ENCODE assay signal across 12 cellular contexts in the genomic region with DNA sequence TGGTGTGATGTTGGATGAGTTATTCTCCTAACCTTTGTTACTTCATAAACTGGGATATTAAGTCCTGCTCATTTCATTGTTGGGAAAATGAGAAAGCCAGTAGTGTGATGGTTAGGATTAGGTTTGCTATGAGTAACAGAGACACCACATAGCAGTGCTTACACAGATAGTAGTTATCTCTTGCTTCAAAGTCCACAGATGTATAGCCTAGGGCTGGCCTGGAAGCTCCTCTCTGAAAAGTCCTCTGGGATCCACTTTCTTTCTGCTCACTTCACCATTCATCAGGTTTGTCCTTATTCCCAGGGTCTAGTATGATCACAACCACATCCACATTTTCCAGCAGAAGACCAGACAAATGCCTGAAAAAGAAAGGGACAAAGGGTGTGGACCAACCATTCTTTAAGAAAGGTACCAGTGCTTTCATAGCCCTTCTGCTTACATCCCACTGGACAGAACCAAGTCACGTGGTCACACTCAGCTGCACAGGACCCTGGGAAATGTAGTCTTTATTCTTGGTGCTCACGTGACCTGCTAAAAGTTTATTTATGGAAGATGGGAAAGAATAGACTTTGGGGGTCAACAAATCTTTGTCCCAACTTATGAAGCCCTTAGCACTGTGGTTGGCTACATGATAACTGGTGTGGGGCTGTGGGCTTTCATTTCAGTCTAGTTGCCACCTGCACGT.
DNase-seq lines count a peak whose midpoint lies in the region; ATAC-seq and TF ChIP-seq lines count a peak whose summit lies in the region.
"Had no signal": no experiment of that assay in that cellular context is flagged by ENCODE, and none has a peak within 500 bp of the region (broad histone marks: within the 10 kb centered on the region; RNA-seq: fewer than 3 reads in every experiment).

No MANE protein-coding gene starts in this region.

- no peaks in the 10 kb centered on the region for H3K4me1 ChIP-seq in right cardiac atrium (ENCODE audit: control insufficient read depth, insufficient read depth, low read length)
- H3K4me1 ChIP-seq: SJSA1 had no signal

- no peaks in the 10 kb centered on the region for H3K27me3 ChIP-seq in right cardiac atrium (ENCODE audit: control insufficient read depth, insufficient read depth)
- H3K27me3 ChIP-seq: SJSA1 had no signal

- in situ Hi-C loops in GM13976 (cut with MboI; ENCODE audit: low sequenced_read_pairs, unreplicated experiment): no loop called here

- TF ChIP-seq CTCF in fibroblast of pulmonary artery (IDR thresholded peaks at IDR 0.05; ENCODE audit: low read length, missing control alignments) (no peak), GM13976 (IDR thresholded peaks at IDR 0.05; ENCODE audit: borderline replicate concordance, control extremely low read depth, extremely low read depth, insufficient read depth, missing control alignments) (no peak), GM10248 (IDR thresholded peaks at IDR 0.05; ENCODE audit: control extremely low read depth, extremely low read depth, low read depth, missing control alignments) (no peak)

- ATAC-seq in GM21576 (IDR thresholded peaks at IDR 0.05; ENCODE audit: unreplicated experiment) (peak; percentile 67), right cardiac atrium (no peak)

- intact Hi-C loops in right cardiac atrium (cut with DNase I): no loop called here

- H3K4me3 ChIP-seq in fibroblast of pulmonary artery (replicated peaks; ENCODE audit: low read depth, low read length) (no peak overlapping the region), right cardiac atrium (ENCODE audit: low read length) (no peak overlapping the region)
- H3K4me3 ChIP-seq: SJSA1 had no signal

- CTCF ChIA-PET in GM10248 (lab: Yijun Ruan, JAX): interaction anchor here (1.0 to 1.3 kb wide), 2 partner anchors 10 to 684 kb away, joined by 3 to 4 read pairs; no protein-coding TSS in a partner anchor

- POLR2A ChIA-PET in GM10248 (lab: Yijun Ruan, JAX): no interaction called here

- DNase-seq in EL: peak; percentile 8
- peak; percentile 15 for DNase-seq in LHCN-M2 (ENCODE audit: low read depth)
- peak; percentile 8 for DNase-seq in fibroblast of pulmonary artery (ENCODE audit: low read depth)
- DNase-seq in stimulated activated CD4-positive, alpha-beta T cell treated with anti-CD3 and anti-CD28 coated beads, Interleukin-2, amount 100 ng/mL, for 24 hours: no peak
- DNase-seq in GM13976 (ENCODE audit: low spot score): no peak
- no peak for DNase-seq in GM10248 (ENCODE audit: extremely low spot score)
- no peak for DNase-seq in right cardiac atrium
- DNase-seq: activated CD8-positive, alpha-beta memory T cell treated with anti-CD3 and anti-CD28 coated beads, Interleukin-2, amount 50 U/mL, for 48 hours; cerebellar nuclear complex; NCI-H1105 had no signal

- H3K27ac ChIP-seq in right cardiac atrium (ENCODE audit: low read length): no peak overlapping the region
- H3K27ac ChIP-seq: SJSA1 had no signal

- 64% methylated on average over 3 of the region's 3 CpGs for WGBS in right cardiac atrium

- no peaks in the 10 kb centered on the region for H3K9me3 ChIP-seq in right cardiac atrium (ENCODE audit: control insufficient read depth, low read length)
- H3K9me3 ChIP-seq: SJSA1 had no signal

Comparison
In these comparisons a context has a peak if more than half of its experiments do, and no peak if none do; other contexts are left out.
1. DNase-seq: peak in EL (single experiment), LHCN-M2 (single experiment) and fibroblast of pulmonary artery (single experiment); none in stimulated activated CD4-positive, alpha-beta T cell treated with anti-CD3 and anti-CD28 coated beads, Interleukin-2, amount 100 ng/mL, for 24 hours (0 of 2), GM13976 (single experiment), GM10248 (single experiment) and right cardiac atrium (0 of 3).